In genomic region chr9:75130621-75131020, GRCh38 we compare ENCODE assay signal across 15 cellular contexts. TPM values are rescaled to one million over a fixed set of nuclear protein-coding genes. Genes with fewer than 3 reads are reported as not detected.
DNase-seq lines count a peak whose midpoint lies in the region; ATAC-seq and TF ChIP-seq lines count a peak whose summit lies in the region.
"Had no signal": no experiment of that assay in that cellular context is flagged by ENCODE, and none has a peak within 500 bp of the region (broad histone marks: within the 10 kb centered on the region; RNA-seq: fewer than 3 reads in every experiment).

No MANE protein-coding gene starts in this region.

- peaks cover 0 to 1% (median 0%) of the 10 kb centered on the region in 7 donors for H3K9me3 Mint-ChIP-seq in CD4-positive, CD25-positive, alpha-beta regulatory T cell

- no peaks in the 10 kb centered on the region for H3K27me3 ChIP-seq in CD4-positive, CD25-positive, alpha-beta regulatory T cell (ENCODE audit: control insufficient read depth, insufficient read depth, low read length)
- no peaks in the 10 kb centered on the region for H3K27me3 ChIP-seq in IMR-90 (ENCODE audit: control insufficient read depth, insufficient read depth, low read length)
- H3K27me3 ChIP-seq in neutrophil = no peaks in the 10 kb centered on the region
- no peaks in the 10 kb centered on the region for H3K27me3 ChIP-seq in stomach
- H3K27me3 ChIP-seq: Peyer's patch had no signal

- no peak for TF ChIP-seq EP300 in stomach (IDR thresholded peaks at IDR 0.05)

- WGBS in IMR-90 (ENCODE audit: extremely low coverage in 2 of 2, insufficient read length in 1 of 2), 2 experiments = no CpG with 5 or more reads among the region's 3 CpGs
- 79 to 88% (median 81%) methylated on average over 3 of the region's 3 CpGs for WGBS in stomach, 5 donors

- no peak overlapping the region; the same call in 1 of the 2 replicates for H2AK5ac ChIP-seq in IMR-90 (ENCODE audit: low read depth, low read length)

- H2BK15ac ChIP-seq in IMR-90 (ENCODE audit: low read depth, low read length) = no peak overlapping the region

- H4K5ac ChIP-seq in IMR-90 (ENCODE audit: low read depth, low read length) = no peak overlapping the region

- TF ChIP-seq RAD21 in IMR-90 (IDR thresholded peaks at IDR 0.05; ENCODE audit: low read length) = no peak

- H3K79me1 ChIP-seq in IMR-90 (ENCODE audit: low read depth in 1 of 2, low read length in 2 of 2) = peaks cover 0 to 8% of the 10 kb centered on the region in 2 experiments; a peak in 2 of 4 replicates

- ATAC-seq in CD4-positive, CD25-positive, alpha-beta regulatory T cell (ENCODE audit: low read depth in 2 of 2) = no peak
- ATAC-seq in IMR-90 (ENCODE audit: low read depth) (peak; percentile 79), GM18498 (IDR thresholded peaks at IDR 0.05; ENCODE audit: unreplicated experiment) (no peak)

- no peak for DNase-seq in CD4-positive, CD25-positive, alpha-beta regulatory T cell
- peak; percentile 66 for DNase-seq in IMR-90
- DNase-seq in epidermal melanocyte (ENCODE audit: insufficient read length, low spot score) = peak; percentile 26
- DNase-seq in stomach = no peak
- no peak for DNase-seq in NK-92 (lab: John Stamatoyannopoulos, UW; ENCODE audit: unreplicated experiment)
- DNase-seq: activated effector memory CD4-positive, alpha-beta T cell treated with Interleukin-2 at 50 U/mL for 16 hours; head of caudate nucleus; KG1; NCI-H1092; NCI-H748 treated with DMSO at 0.1 percent for 48 hours; Peyer's patch had no signal

- H4K8ac ChIP-seq in IMR-90 (ENCODE audit: low read depth in 2 of 2, low read length in 2 of 2) = no peak overlapping the region

- peaks cover 9% of the 10 kb centered on the region; the same call in 1 of the 2 replicates for H3K9me1 ChIP-seq in IMR-90 (ENCODE audit: insufficient read depth, low read length)

- peaks cover 12% of the 10 kb centered on the region for H3K4me1 ChIP-seq in CD4-positive, CD25-positive, alpha-beta regulatory T cell (ENCODE audit: control insufficient read depth, insufficient read depth, low read length, poor library complexity, severe bottlenecking)
- peaks cover 2% of the 10 kb centered on the region for H3K4me1 ChIP-seq in IMR-90 (ENCODE audit: control insufficient read depth, insufficient read depth, low read length)
- peaks cover 15 to 37% of the 10 kb centered on the region in 2 experiments for H3K4me1 ChIP-seq in neutrophil (ENCODE audit: control insufficient read depth in 1 of 2, insufficient read depth in 1 of 2, low read depth in 1 of 2, low read length in 1 of 2)
- H3K4me1 ChIP-seq in stomach = no peaks in the 10 kb centered on the region
- H3K4me1 ChIP-seq: Peyer's patch had no signal

- no peak overlapping the region for H3K4ac ChIP-seq in IMR-90 (ENCODE audit: low read depth, low read length)

- TF ChIP-seq POLR2A in IMR-90 (IDR thresholded peaks at IDR 0.05; ENCODE audit: low read depth, low read length) (no peak), stomach (IDR thresholded peaks at IDR 0.05) (no peak)

- no peak overlapping the region for H3K27ac ChIP-seq in CD4-positive, CD25-positive, alpha-beta regulatory T cell (ENCODE audit: insufficient read depth, low read length, poor library complexity, severe bottlenecking)
- no peak overlapping the region for H3K27ac ChIP-seq in IMR-90 (ENCODE audit: insufficient read depth, low read length)
- peak overlapping the region; percentile 68 for H3K27ac ChIP-seq in neutrophil
- H3K27ac ChIP-seq in stomach = no peak overlapping the region
- H3K27ac ChIP-seq: C4-2B, Peyer's patch, thoracic aorta had no signal

- POLR2A ChIA-PET in IMR-90 (lab: Charles Lee; ENCODE audit: unreplicated experiment) = no interaction called here

- H2BK120ac ChIP-seq in IMR-90 (ENCODE audit: low read depth, low read length) = no peak overlapping the region

- no peak overlapping the region for H3K23ac ChIP-seq in IMR-90 (ENCODE audit: low read depth, low read length)

- no peak overlapping the region for H4K91ac ChIP-seq in IMR-90 (ENCODE audit: insufficient read depth, low read depth, low read length)

- H3K14ac ChIP-seq in IMR-90 (replicated peaks; ENCODE audit: low read depth, low read length) = no peak overlapping the region

- no peak overlapping the region for H2BK20ac ChIP-seq in IMR-90 (ENCODE audit: low read depth, low read length)

- no peak overlapping the region for H3K4me3 ChIP-seq in CD4-positive, CD25-positive, alpha-beta regulatory T cell (ENCODE audit: low read depth, low read length)
- H3K4me3 ChIP-seq in IMR-90 (ENCODE audit: insufficient read depth, low read depth, low read length) (no peak overlapping the region), neutrophil (ENCODE audit: low read depth in 1 of 2, low read length in 1 of 2) (no peak overlapping the region), stomach (no peak overlapping the region)
- H3K4me3 ChIP-seq: Peyer's patch, thoracic aorta had no signal

- TF ChIP-seq CTCF in IMR-90 (conservative IDR thresholded peaks at IDR 0.05; ENCODE audit: low read depth, low read length) (no peak), neutrophil (IDR thresholded peaks at IDR 0.05) (no peak), stomach (IDR thresholded peaks at IDR 0.05) (no peak)

- H3K4me3 Mint-ChIP-seq in CD4-positive, CD25-positive, alpha-beta regulatory T cell = no peak overlapping the region

- peaks cover 42% of the 10 kb centered on the region for H3K36me3 Mint-ChIP-seq in CD4-positive, CD25-positive, alpha-beta regulatory T cell

- peak overlapping the region; percentile 46 for H3K4me2 ChIP-seq in IMR-90 (ENCODE audit: low read depth, low read length)

- peaks cover 32 to 65% (median 36%) of the 10 kb centered on the region in 4 donors for H3K4me1 Mint-ChIP-seq in CD4-positive, CD25-positive, alpha-beta regulatory T cell

- in situ Hi-C loops in IMR-90 (cut with MboI; ENCODE audit: low sequenced_read_pairs) = no loop called here

- H3K9me3 ChIP-seq in CD4-positive, CD25-positive, alpha-beta regulatory T cell (ENCODE audit: control insufficient read depth in 2 of 2, low read length in 2 of 2) = no peaks in the 10 kb centered on the region
- H3K9me3 ChIP-seq in IMR-90 (ENCODE audit: control insufficient read depth, insufficient read depth, low read length) (no peaks in the 10 kb centered on the region), neutrophil (no peaks in the 10 kb centered on the region), stomach (no peaks in the 10 kb centered on the region)
- H3K9me3 ChIP-seq: Peyer's patch, thoracic aorta had no signal

- H3K9ac ChIP-seq in IMR-90 (ENCODE audit: low read depth, low read length) = no peak overlapping the region

- peaks cover 51% of the 10 kb centered on the region for H3K36me3 ChIP-seq in CD4-positive, CD25-positive, alpha-beta regulatory T cell (ENCODE audit: control insufficient read depth, insufficient read depth, low read length)
- H3K36me3 ChIP-seq in IMR-90 (ENCODE audit: control insufficient read depth, insufficient read depth, low read length) (peaks cover 2% of the 10 kb centered on the region; the same call in 1 of the 2 replicates), neutrophil (peaks cover 70% of the 10 kb centered on the region), stomach (peaks cover 19 to 67% (median 51%) of the 10 kb centered on the region in 4 donors)

- H2AFZ ChIP-seq in IMR-90 (replicated peaks; ENCODE audit: low read length, poor library complexity) = no peak overlapping the region

- no peak overlapping the region for H3K56ac ChIP-seq in IMR-90 (ENCODE audit: extremely low read depth, insufficient read depth, low read length)

- dilution Hi-C loops in IMR-90 (cut with HindIII; ENCODE audit: low sequenced_read_pairs, unreplicated experiment) = no loop called here

- CTCF ChIA-PET in IMR-90 (lab: Yijun Ruan, JAX) = no interaction called here

- intact Hi-C loops in IMR-90 (cut with micrococcal nuclease) = no loop called here
- intact Hi-C loops in stomach (cut with DNase I; ENCODE audit: low total_unique reads) = no loop called here

- no peak overlapping the region for H3K18ac ChIP-seq in IMR-90 (ENCODE audit: low read depth, low read length)

- no peaks in the 10 kb centered on the region for H3K27me3 Mint-ChIP-seq in CD4-positive, CD25-positive, alpha-beta regulatory T cell

- H2BK5ac ChIP-seq in IMR-90 (ENCODE audit: low read depth, low read length, poor library complexity, severe bottlenecking) = no peak overlapping the region

- H4K20me1 ChIP-seq in IMR-90 (ENCODE audit: insufficient read depth, low read length) = no peaks in the 10 kb centered on the region; the same call in 1 of the 2 replicates

- H2AK9ac ChIP-seq in IMR-90 (replicated peaks; ENCODE audit: low read depth, low read length, poor library complexity) = no peak overlapping the region

- peak overlapping the region; percentile 3 to 61 (median 53) for H3K27ac Mint-ChIP-seq in CD4-positive, CD25-positive, alpha-beta regulatory T cell

- no TSS peak for BruUV-seq in IMR-90 (replicated peaks; lab: Mats Ljungman, UMichigan)

TF ChIP-seq in IMR-90, 13 proteins besides CTCF, POLR2A, EP300 and RAD21 (continues in another document):
- TF ChIP-seq SMC3 (IDR thresholded peaks at IDR 0.05; ENCODE audit: low read depth, low read length) (no peak), ELK1 (IDR thresholded peaks at IDR 0.05; ENCODE audit: borderline replicate concordance, low read depth, low read length) (no peak)

RNA-seq across cellular contexts. Expression of gene OSTF1, which starts 42.3 kb away (rescaled TPM):
- 68.2 TPM for total RNA-seq in CD4-positive, CD25-positive, alpha-beta regulatory T cell
- polyA plus RNA-seq in CD4-positive, CD25-positive, alpha-beta regulatory T cell = 100 to 1,000 TPM; 140 to 203 (median 162) TPM
- total RNA-seq in IMR-90 (2012; rRNA removed) (41.6 and 50.0 TPM in 2 replicates), stomach (10 to 100 TPM in 2 of 5 donors, 1 to 10 TPM in 2, not detected in 1; 2.2 to 79.4 (median 24.1) TPM)
- polyA plus RNA-seq in IMR-90 (2012; rRNA removed) (15.4 and 17.1 TPM in 2 replicates), stomach (10 to 100 TPM; 40.0 to 52.7 (median 48.7) TPM)
- 4.7 and 5.2 TPM in 2 replicates for polyA plus RNA-seq in IMR-90 (2012; cell fraction: cytosol; rRNA removed)
- 0.84 and 6.2 TPM in 2 replicates for polyA plus RNA-seq in IMR-90 (2012; cell fraction: nucleus; rRNA removed; ENCODE audit: low replicate concordance)

RNA-seq across cellular contexts. Expression of gene NMRK1, which starts 42.7 kb away (rescaled TPM):
- 41.5 TPM for total RNA-seq in CD4-positive, CD25-positive, alpha-beta regulatory T cell
- 10 to 100 TPM; 41.5 to 55.0 (median 51.3) TPM for polyA plus RNA-seq in CD4-positive, CD25-positive, alpha-beta regulatory T cell
- 5.7 and 6.7 TPM in 2 replicates for total RNA-seq in IMR-90 (2012; rRNA removed)
- 5.3 and 5.9 TPM in 2 replicates for polyA plus RNA-seq in IMR-90 (2012; rRNA removed)
- polyA plus RNA-seq in IMR-90 (2012; cell fraction: cytosol; rRNA removed) = 1.8 and 2.0 TPM in 2 replicates
- polyA plus RNA-seq in IMR-90 (2012; cell fraction: nucleus; rRNA removed; ENCODE audit: low replicate concordance) = 1.8 and 18.7 TPM in 2 replicates
- 10 to 100 TPM in 4 of 5 donors, 1 to 10 TPM in 1; 1.2 to 22.2 (median 12.3) TPM for total RNA-seq in stomach
- 10 to 100 TPM; 44.8 to 73.3 (median 53.0) TPM for polyA plus RNA-seq in stomach

Comparison
In these comparisons a context has a peak if more than half of its experiments do, and no peak if none do; other contexts are left out.
1. DNase-seq: peak in IMR-90 (single experiment) and epidermal melanocyte (single experiment); none in CD4-positive, CD25-positive, alpha-beta regulatory T cell (0 of 3), stomach (single experiment) and NK-92 (single experiment).